ENCODE assay signal across 1 cellular context in the genomic region with DNA sequence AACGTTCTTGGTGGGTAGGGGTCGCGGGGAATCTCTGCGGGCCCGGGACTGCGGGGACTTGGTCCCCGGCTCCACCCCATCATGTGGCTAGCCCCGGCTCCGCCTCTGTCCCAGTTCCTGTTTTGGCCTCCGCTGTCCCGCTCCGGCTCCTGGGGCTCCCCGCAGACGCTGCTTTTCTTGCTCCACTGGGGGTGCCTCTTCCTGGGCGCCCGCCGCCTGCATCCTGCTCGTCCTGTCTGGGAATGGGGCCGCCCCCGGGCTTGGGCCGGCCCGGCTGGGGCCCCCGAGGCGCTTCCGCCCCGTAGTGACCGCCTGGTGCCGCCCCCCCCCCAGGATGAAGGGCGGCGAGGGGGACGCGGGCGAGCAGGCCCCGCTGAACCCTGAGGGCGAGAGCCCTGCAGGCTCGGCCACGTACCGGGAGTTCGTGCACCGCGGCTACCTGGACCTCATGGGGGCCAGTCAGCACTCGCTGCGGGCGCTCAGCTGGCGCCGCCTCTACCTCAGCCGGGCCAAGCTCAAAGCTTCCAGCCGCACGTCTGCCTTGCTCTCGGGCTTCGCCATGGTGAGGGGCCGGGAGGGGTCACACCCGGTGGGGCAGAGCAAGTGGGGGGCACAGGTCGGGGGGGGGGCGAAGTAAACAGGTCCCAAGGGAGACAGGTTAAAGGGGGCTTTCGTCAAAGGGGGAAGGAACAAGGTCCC.
TF ChIP-seq lines count a peak whose summit lies in the region.

A gene (plus strand): TSS at position 113 of the 699 bp plus-strand sequence. CDS start 222 bp downstream, at position 335.

TF ChIP-seq in HepG2, 621 proteins besides CTCF, POLR2A, EP300 and RAD21 (continued from another document and continues in another):
- TF ChIP-seq, protein P1, sequence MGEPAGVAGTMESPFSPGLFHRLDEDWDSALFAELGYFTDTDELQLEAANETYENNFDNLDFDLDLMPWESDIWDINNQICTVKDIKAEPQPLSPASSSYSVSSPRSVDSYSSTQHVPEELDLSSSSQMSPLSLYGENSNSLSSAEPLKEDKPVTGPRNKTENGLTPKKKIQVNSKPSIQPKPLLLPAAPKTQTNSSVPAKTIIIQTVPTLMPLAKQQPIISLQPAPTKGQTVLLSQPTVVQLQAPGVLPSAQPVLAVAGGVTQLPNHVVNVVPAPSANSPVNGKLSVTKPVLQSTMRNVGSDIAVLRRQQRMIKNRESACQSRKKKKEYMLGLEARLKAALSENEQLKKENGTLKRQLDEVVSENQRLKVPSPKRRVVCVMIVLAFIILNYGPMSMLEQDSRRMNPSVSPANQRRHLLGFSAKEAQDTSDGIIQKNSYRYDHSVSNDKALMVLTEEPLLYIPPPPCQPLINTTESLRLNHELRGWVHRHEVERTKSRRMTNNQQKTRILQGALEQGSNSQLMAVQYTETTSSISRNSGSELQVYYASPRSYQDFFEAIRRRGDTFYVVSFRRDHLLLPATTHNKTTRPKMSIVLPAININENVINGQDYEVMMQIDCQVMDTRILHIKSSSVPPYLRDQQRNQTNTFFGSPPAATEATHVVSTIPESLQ (CRISPR knock-in tag; conservative IDR thresholded peaks at IDR 0.05) = no peak
- TF ChIP-seq HNRNPH1 (optimal IDR thresholded peaks at IDR 0.05; ENCODE audit: low read depth, low read length) (no peak), ELF1 (CRISPR knock-in tag; IDR thresholded peaks at IDR 0.05) (peak; percentile 75), ZMYM2 (CRISPR knock-in tag; IDR thresholded peaks at IDR 0.05) (no peak), SOX13 (IDR thresholded peaks at IDR 0.05) (0 out of 2 replicates have a peak, but pooled peaks have one; percentile 12), SOX13 (CRISPR knock-in tag; conservative IDR thresholded peaks at IDR 0.05 in 1 of 2, IDR thresholded peaks at IDR 0.05 in 1 of 2) (no peak), NR2F6 (IDR thresholded peaks at IDR 0.05) (no peak), NR2F6 (CRISPR knock-in tag; IDR thresholded peaks at IDR 0.05) (no peak; the same call in 1 of the 2 replicates), SAP130 (CRISPR knock-in tag; IDR thresholded peaks at IDR 0.05; ENCODE audit: low read depth) (peak; percentile 53), FOXC1 (CRISPR knock-in tag; IDR thresholded peaks at IDR 0.05; ENCODE audit: borderline replicate concordance) (no peak; the same call in 1 of the 2 replicates), ZNF296 (CRISPR knock-in tag; conservative IDR thresholded peaks at IDR 0.05) (peak; percentile 54; the same call in 1 of the 2 replicates), RFXAP (CRISPR knock-in tag; IDR thresholded peaks at IDR 0.05; ENCODE audit: borderline replicate concordance) (no peak), ZNF260 (CRISPR knock-in tag; IDR thresholded peaks at IDR 0.05; ENCODE audit: borderline replicate concordance, low read depth) (no peak), GTF2F1 (IDR thresholded peaks at IDR 0.05; ENCODE audit: low read length) (no peak), U2AF2 (IDR thresholded peaks at IDR 0.05; ENCODE audit: low read depth, low read length) (no peak), SMAD9 (CRISPR knock-in tag; IDR thresholded peaks at IDR 0.05) (no peak), MAFG (CRISPR knock-in tag; IDR thresholded peaks at IDR 0.05) (no peak), FOXJ3 (CRISPR knock-in tag; IDR thresholded peaks at IDR 0.05; ENCODE audit: borderline replicate concordance) (0 out of 2 replicates have a peak, but pooled peaks have one; percentile 20), ZNF709 (CRISPR knock-in tag; IDR thresholded peaks at IDR 0.05) (peak; percentile 70; the same call in 1 of the 2 replicates), STAT5B (CRISPR knock-in tag; IDR thresholded peaks at IDR 0.05) (0 out of 2 replicates have a peak, but pooled peaks have one; percentile 15), IKZF4 (CRISPR knock-in tag; IDR thresholded peaks at IDR 0.05; ENCODE audit: borderline replicate concordance, low read depth, not compliant biosample characterization) (no peak), AGO2 (optimal IDR thresholded peaks at IDR 0.05; ENCODE audit: low read depth, low read length) (peak; percentile 99), ATF7-NPFF (CRISPR knock-in tag; IDR thresholded peaks at IDR 0.05; ENCODE audit: low read depth) (peak; percentile 62; the same call in 1 of the 2 replicates), TOPORS (CRISPR knock-in tag; IDR thresholded peaks at IDR 0.05) (no peak), KLF9 (CRISPR knock-in tag; IDR thresholded peaks at IDR 0.05; ENCODE audit: low read depth) (peak; percentile 70; the same call in 1 of the 2 replicates), GFI1 (CRISPR knock-in tag; IDR thresholded peaks at IDR 0.05; ENCODE audit: borderline replicate concordance) (no peak), SMYD3 (CRISPR knock-in tag; IDR thresholded peaks at IDR 0.05) (0 out of 2 replicates have a peak, but pooled peaks have one; percentile 2), ZNF282 (IDR thresholded peaks at IDR 0.05; ENCODE audit: partially characterized antibody) (no peak), ZNF557 (CRISPR knock-in tag; IDR thresholded peaks at IDR 0.05) (no peak), ZSCAN31 (CRISPR knock-in tag; IDR thresholded peaks at IDR 0.05; ENCODE audit: low read depth) (0 out of 2 replicates have a peak, but pooled peaks have one; percentile 53), IRF2 (CRISPR knock-in tag; IDR thresholded peaks at IDR 0.05) (0 out of 2 replicates have a peak, but pooled peaks have one; percentile 40), ZNF766 (CRISPR knock-in tag; IDR thresholded peaks at IDR 0.05; ENCODE audit: borderline replicate concordance) (0 out of 2 replicates have a peak, but pooled peaks have one; percentile 74), HNF4G (IDR thresholded peaks at IDR 0.05; ENCODE audit: borderline replicate concordance, low read depth, low read length) (no peak), HNF4G (CRISPR knock-in tag; IDR thresholded peaks at IDR 0.05; ENCODE audit: borderline replicate concordance, low read depth) (0 out of 2 replicates have a peak, but pooled peaks have one; percentile 17), ZNF563 (CRISPR knock-in tag; IDR thresholded peaks at IDR 0.05) (peak; percentile 74; the same call in 1 of the 2 replicates), NR2F1 (CRISPR knock-in tag; IDR thresholded peaks at IDR 0.05) (no peak)
- TF ChIP-seq, protein P2, sequence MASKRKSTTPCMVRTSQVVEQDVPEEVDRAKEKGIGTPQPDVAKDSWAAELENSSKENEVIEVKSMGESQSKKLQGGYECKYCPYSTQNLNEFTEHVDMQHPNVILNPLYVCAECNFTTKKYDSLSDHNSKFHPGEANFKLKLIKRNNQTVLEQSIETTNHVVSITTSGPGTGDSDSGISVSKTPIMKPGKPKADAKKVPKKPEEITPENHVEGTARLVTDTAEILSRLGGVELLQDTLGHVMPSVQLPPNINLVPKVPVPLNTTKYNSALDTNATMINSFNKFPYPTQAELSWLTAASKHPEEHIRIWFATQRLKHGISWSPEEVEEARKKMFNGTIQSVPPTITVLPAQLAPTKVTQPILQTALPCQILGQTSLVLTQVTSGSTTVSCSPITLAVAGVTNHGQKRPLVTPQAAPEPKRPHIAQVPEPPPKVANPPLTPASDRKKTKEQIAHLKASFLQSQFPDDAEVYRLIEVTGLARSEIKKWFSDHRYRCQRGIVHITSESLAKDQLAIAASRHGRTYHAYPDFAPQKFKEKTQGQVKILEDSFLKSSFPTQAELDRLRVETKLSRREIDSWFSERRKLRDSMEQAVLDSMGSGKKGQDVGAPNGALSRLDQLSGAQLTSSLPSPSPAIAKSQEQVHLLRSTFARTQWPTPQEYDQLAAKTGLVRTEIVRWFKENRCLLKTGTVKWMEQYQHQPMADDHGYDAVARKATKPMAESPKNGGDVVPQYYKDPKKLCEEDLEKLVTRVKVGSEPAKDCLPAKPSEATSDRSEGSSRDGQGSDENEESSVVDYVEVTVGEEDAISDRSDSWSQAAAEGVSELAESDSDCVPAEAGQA (IDR thresholded peaks at IDR 0.05; ENCODE audit: low read depth) = no peak
- TF ChIP-seq, protein P2 (CRISPR knock-in tag; IDR thresholded peaks at IDR 0.05; ENCODE audit: borderline replicate concordance) = peak; percentile 91; the same call in 1 of the 2 replicates
- TF ChIP-seq, protein P3, sequence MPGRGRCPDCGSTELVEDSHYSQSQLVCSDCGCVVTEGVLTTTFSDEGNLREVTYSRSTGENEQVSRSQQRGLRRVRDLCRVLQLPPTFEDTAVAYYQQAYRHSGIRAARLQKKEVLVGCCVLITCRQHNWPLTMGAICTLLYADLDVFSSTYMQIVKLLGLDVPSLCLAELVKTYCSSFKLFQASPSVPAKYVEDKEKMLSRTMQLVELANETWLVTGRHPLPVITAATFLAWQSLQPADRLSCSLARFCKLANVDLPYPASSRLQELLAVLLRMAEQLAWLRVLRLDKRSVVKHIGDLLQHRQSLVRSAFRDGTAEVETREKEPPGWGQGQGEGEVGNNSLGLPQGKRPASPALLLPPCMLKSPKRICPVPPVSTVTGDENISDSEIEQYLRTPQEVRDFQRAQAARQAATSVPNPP (CRISPR knock-in tag; IDR thresholded peaks at IDR 0.05) = no peak; the same call in 1 of the 2 replicates
- TF ChIP-seq, protein P4, sequence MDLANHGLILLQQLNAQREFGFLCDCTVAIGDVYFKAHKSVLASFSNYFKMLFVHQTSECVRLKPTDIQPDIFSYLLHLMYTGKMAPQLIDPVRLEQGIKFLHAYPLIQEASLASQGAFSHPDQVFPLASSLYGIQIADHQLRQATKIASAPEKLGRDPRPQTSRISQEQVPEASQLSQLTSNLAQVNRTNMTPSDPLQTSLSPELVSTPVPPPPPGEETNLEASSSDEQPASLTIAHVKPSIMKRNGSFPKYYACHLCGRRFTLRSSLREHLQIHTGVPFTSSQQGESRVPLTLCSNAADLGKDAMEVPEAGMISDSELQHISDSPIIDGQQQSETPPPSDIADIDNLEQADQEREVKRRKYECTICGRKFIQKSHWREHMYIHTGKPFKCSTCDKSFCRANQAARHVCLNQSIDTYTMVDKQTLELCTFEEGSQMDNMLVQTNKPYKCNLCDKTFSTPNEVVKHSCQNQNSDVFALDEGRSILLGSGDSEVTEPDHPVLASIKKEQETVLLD (CRISPR knock-in tag; IDR thresholded peaks at IDR 0.05; ENCODE audit: low read depth) = no peak
- TF ChIP-seq, protein P5, sequence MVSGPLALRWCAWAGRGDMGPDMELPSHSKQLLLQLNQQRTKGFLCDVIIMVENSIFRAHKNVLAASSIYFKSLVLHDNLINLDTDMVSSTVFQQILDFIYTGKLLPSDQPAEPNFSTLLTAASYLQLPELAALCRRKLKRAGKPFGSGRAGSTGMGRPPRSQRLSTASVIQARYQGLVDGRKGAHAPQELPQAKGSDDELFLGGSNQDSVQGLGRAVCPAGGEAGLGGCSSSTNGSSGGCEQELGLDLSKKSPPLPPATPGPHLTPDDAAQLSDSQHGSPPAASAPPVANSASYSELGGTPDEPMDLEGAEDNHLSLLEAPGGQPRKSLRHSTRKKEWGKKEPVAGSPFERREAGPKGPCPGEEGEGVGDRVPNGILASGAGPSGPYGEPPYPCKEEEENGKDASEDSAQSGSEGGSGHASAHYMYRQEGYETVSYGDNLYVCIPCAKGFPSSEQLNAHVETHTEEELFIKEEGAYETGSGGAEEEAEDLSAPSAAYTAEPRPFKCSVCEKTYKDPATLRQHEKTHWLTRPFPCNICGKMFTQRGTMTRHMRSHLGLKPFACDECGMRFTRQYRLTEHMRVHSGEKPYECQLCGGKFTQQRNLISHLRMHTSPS (CRISPR knock-in tag; IDR thresholded peaks at IDR 0.05; ENCODE audit: low read depth) = no peak
- TF ChIP-seq, protein P6, sequence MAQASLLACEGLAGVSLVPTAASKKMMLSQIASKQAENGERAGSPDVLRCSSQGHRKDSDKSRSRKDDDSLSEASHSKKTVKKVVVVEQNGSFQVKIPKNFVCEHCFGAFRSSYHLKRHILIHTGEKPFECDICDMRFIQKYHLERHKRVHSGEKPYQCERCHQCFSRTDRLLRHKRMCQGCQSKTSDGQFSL (CRISPR knock-in tag; IDR thresholded peaks at IDR 0.05) = peak; percentile 96
- TF ChIP-seq, protein P7, sequence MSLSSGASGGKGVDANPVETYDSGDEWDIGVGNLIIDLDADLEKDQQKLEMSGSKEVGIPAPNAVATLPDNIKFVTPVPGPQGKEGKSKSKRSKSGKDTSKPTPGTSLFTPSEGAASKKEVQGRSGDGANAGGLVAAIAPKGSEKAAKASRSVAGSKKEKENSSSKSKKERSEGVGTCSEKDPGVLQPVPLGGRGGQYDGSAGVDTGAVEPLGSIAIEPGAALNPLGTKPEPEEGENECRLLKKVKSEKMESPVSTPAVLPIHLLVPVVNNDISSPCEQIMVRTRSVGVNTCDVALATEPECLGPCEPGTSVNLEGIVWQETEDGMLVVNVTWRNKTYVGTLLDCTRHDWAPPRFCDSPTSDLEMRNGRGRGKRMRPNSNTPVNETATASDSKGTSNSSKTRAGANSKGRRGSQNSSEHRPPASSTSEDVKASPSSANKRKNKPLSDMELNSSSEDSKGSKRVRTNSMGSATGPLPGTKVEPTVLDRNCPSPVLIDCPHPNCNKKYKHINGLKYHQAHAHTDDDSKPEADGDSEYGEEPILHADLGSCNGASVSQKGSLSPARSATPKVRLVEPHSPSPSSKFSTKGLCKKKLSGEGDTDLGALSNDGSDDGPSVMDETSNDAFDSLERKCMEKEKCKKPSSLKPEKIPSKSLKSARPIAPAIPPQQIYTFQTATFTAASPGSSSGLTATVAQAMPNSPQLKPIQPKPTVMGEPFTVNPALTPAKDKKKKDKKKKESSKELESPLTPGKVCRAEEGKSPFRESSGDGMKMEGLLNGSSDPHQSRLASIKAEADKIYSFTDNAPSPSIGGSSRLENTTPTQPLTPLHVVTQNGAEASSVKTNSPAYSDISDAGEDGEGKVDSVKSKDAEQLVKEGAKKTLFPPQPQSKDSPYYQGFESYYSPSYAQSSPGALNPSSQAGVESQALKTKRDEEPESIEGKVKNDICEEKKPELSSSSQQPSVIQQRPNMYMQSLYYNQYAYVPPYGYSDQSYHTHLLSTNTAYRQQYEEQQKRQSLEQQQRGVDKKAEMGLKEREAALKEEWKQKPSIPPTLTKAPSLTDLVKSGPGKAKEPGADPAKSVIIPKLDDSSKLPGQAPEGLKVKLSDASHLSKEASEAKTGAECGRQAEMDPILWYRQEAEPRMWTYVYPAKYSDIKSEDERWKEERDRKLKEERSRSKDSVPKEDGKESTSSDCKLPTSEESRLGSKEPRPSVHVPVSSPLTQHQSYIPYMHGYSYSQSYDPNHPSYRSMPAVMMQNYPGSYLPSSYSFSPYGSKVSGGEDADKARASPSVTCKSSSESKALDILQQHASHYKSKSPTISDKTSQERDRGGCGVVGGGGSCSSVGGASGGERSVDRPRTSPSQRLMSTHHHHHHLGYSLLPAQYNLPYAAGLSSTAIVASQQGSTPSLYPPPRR (CRISPR knock-in tag; IDR thresholded peaks at IDR 0.05; ENCODE audit: borderline replicate concordance) = 0 out of 2 replicates have a peak, but pooled peaks have one; percentile 10
